29 cellular contexts compared by ENCODE assay signal in the genomic region with DNA sequence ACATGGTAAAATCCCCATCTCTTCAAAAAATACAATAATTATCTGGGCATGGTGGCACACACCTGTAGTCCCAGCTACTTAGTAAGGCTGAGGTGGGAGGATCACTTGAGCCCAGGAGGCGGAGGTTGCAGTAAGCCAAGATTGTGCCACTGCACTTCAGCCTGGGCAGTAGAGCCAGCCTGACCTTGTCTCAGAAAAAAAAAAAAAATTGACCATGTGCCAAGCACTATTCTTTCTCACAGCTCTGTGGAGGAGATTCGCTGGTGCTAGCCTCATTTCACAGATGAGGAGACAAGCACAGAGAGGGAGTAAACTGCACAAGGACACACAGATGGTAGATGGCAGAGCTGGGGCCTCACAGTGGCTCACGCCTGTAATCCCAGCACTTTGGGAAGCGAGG.
"Had no signal": no experiment of that assay in that cellular context is flagged by ENCODE, and none has a peak within 500 bp of the region (broad histone marks: within the 10 kb centered on the region; RNA-seq: fewer than 3 reads in every experiment).

No MANE protein-coding gene starts in this region.

- H3K4me3 ChIP-seq: cardiac muscle cell, SJSA1 had no signal

- ATAC-seq: activated naive CD4-positive, alpha-beta T cell treated with anti-CD3 and anti-CD28 coated beads, Interleukin-2, amount 50 U/mL, for 72 hours; activated T-cell treated with anti-CD3 and anti-CD28 coated beads, Interleukin-2, amount 50 U/mL, for 4 hours; Panc1; SK-N-SH treated with all-trans-retinoic acid at 6 μM for 48 hours had no signal

- H3K4me1 ChIP-seq: SJSA1 had no signal

- H3K27me3 ChIP-seq: cardiac muscle cell, SJSA1 had no signal

- H3K27ac ChIP-seq: cardiac muscle cell, SJSA1, VCaP had no signal

- H3K36me3 ChIP-seq: cardiac muscle cell, SJSA1 had no signal

- DNase-seq: activated B cell treated with CpG ODN at 0.5 μM for 24 hours; activated CD4-positive, alpha-beta memory T cell treated with anti-CD3 and anti-CD28 coated beads for 36 hours; activated CD4-positive, alpha-beta T cell treated with anti-CD3 and anti-CD28 coated beads for 4 hours; activated CD4-positive, alpha-beta T cell treated with anti-CD3 and anti-CD28 coated beads, Interleukin-2, amount 50 U/mL, for 1 hour; activated CD4-positive, CD25-positive, alpha-beta regulatory T cell treated with anti-CD3 and anti-CD28 coated beads, Interleukin-2, amount 50 U/mL, for 72 hours; activated CD8-positive, alpha-beta memory T cell treated with anti-CD3 and anti-CD28 coated beads, Interleukin-2, amount 50 U/mL, for 4 hours; activated gamma-delta T cell treated with Interleukin-2 at 50 U/mL for 16 hours; activated naive CD4-positive, alpha-beta T cell treated with anti-CD3 and anti-CD28 coated beads for 36 hours; activated T-cell treated with anti-CD3 and anti-CD28 coated beads for 4 hours; activated T-cell treated with anti-CD3 and anti-CD28 coated beads, Interleukin-2, amount 50 U/mL, for 4 hours; anterior cingulate cortex; Karpas-422; NCI-H1105; NCI-H1436 treated with DMSO at 0.1 percent for 48 hours; NCI-H1694 treated with DMSO at 0.1 percent for 48 hours; NCI-H2029; NCI-H345; NCI-H524 treated with DMSO at 0.1 percent for 48 hours; SHP77; SW 1271; T-helper 1 cell; T-helper 2 cell; T-helper 9 cell had no signal

- H3K9me3 ChIP-seq: SJSA1 had no signal
